In the genomic region with DNA sequence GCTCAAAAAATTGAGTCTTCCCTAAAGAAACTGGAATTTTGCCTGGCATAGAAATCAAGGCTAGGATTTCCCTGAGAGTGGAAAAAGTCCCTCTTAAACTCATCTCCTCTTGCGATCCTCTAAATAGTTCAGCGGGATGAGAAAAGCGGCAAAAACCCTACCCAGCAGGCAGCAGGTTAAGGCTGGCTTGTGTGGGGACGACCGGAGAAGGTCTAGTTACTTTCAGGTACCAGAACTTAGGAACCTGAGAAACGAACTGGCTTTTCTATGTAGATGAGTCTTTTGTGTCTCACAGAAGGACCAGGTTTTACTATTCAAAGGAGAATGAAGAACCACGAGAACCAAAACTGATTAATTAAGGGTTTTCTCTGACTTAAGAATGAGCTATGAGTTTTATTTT, we compare ENCODE assay signal across 23 cellular contexts.
A peak's percentile ranks its signal among the peaks of the same experiment; 100 is the strongest.
DNase-seq lines count a peak whose midpoint lies in the region; ATAC-seq and TF ChIP-seq lines count a peak whose summit lies in the region.
"Had no signal": no experiment of that assay in that cellular context is flagged by ENCODE, and none has a peak within 500 bp of the region (broad histone marks: within the 10 kb centered on the region; RNA-seq: fewer than 3 reads in every experiment).

No MANE protein-coding gene starts in this region.

- H4K20me1 ChIP-seq in H9 (ENCODE audit: control insufficient read depth, insufficient read depth, insufficient read length) (no peaks in the 10 kb centered on the region), osteoblast (ENCODE audit: insufficient read depth, low read length) (no peaks in the 10 kb centered on the region)

- H3K9ac ChIP-seq in H9 (ENCODE audit: extremely low read depth, insufficient read length, low read length) (no peak overlapping the region), endodermal cell (ENCODE audit: extremely low read depth, low read length, poor library complexity, severe bottlenecking) (no peak overlapping the region)

- H2BK20ac ChIP-seq in H9 (ENCODE audit: low read depth, low read length, poor library complexity, severe bottlenecking), result no peak overlapping the region

- no peak overlapping the region for H2BK15ac ChIP-seq in H9 (ENCODE audit: low read depth, low read length)

- H3K9me3 Mint-ChIP-seq in H9 (peaks cover 3 to 5% of the 10 kb centered on the region in 2 experiments; a peak in 4 of 5 replicates), endodermal cell (peaks cover 6% of the 10 kb centered on the region), mesothelial cell of epicardium (peaks cover 7% of the 10 kb centered on the region)
- H3K9me3 Mint-ChIP-seq in naive thymus-derived CD4-positive, alpha-beta T cell, result no peaks in the 10 kb centered on the region

- no peak for ATAC-seq in naive thymus-derived CD4-positive, alpha-beta T cell

- H3K4me2 ChIP-seq in H9 (ENCODE audit: insufficient read depth, insufficient read length, low read length) (no peak overlapping the region), osteoblast (ENCODE audit: insufficient read depth, low read length) (no peak overlapping the region)

- H2BK5ac ChIP-seq in H9 (ENCODE audit: insufficient read length, low read length), result no peak overlapping the region

- CTCF ChIA-PET in naive thymus-derived CD4-positive, alpha-beta T cell (lab: Charles Lee), result no interaction called here

- no peak overlapping the region for H3K18ac ChIP-seq in H9 (ENCODE audit: insufficient read length, low read depth, low read length)

- POLR2A ChIA-PET in naive thymus-derived CD4-positive, alpha-beta T cell (lab: Charles Lee), result no interaction called here

- H3K4me3 ChIP-seq in endodermal cell (ENCODE audit: low read length) (peak overlapping the region; percentile 43), osteoblast (ENCODE audit: insufficient read depth, low read length) (no peak overlapping the region)
- H3K4me3 ChIP-seq in naive thymus-derived CD4-positive, alpha-beta T cell (ENCODE audit: low read length), result no peak overlapping the region
- H3K4me3 ChIP-seq: HAP-1, Peyer's patch had no signal

- H3K27ac Mint-ChIP-seq in H9 (no peak overlapping the region), endodermal cell (no peak overlapping the region), mesothelial cell of epicardium (peak overlapping the region; percentile 39)
- H3K27ac Mint-ChIP-seq in naive thymus-derived CD4-positive, alpha-beta T cell, result no peak overlapping the region
- H3K27ac Mint-ChIP-seq: CD8-positive, alpha-beta memory T cell had no signal

- DNase-seq in H9, result peak; percentile 39
- DNase-seq in endodermal cell, result peak; percentile 63
- no peak for DNase-seq in mesothelial cell of epicardium (ENCODE audit: low spot score in 2 of 2, unreplicated experiment in 2 of 2)
- DNase-seq in osteoblast (ENCODE audit: insufficient read length, low spot score, missing footprints), result no peak
- no peak for DNase-seq in NK-92 treated with Interleukin-12 subunit alpha and Interleukin-12 subunit beta, amount 100 ng/mL, for 24 hours (lab: John Stamatoyannopoulos, UW)
- no peak for DNase-seq in naive thymus-derived CD4-positive, alpha-beta T cell
- no peak for DNase-seq in H4 (ENCODE audit: low spot score)
- no peak for DNase-seq in pons (ENCODE audit: low spot score)
- DNase-seq: CD8-positive, alpha-beta memory T cell; EL; GF-D8; KBM-7; MM.1S; NCI-H1048; NCI-H1436; NCI-H187 treated with DMSO at 0.1 percent for 48 hours; NCI-H2107; NCI-H2227 treated with DMSO at 0.1 percent for 48 hours; NCI-H510A treated with DMSO at 0.1 percent for 48 hours; NCI-H774 had no signal

- intact Hi-C loops in naive thymus-derived CD4-positive, alpha-beta T cell (cut with micrococcal nuclease), result no loop called here

- H3K36me3 Mint-ChIP-seq in H9 (ENCODE audit: insufficient read depth in 1 of 3, low read depth in 3 of 3) (no peaks in the 10 kb centered on the region), endodermal cell (ENCODE audit: low read depth) (no peaks in the 10 kb centered on the region), mesothelial cell of epicardium (peaks cover 9% of the 10 kb centered on the region)
- no peaks in the 10 kb centered on the region for H3K36me3 Mint-ChIP-seq in naive thymus-derived CD4-positive, alpha-beta T cell
- H3K36me3 Mint-ChIP-seq: CD8-positive, alpha-beta memory T cell had no signal

- no peak overlapping the region for H3K56ac ChIP-seq in H9 (ENCODE audit: insufficient read length, low read depth, low read length)

- no peak overlapping the region for H4K5ac ChIP-seq in H9 (ENCODE audit: insufficient read length, low read depth, low read length)

- H3K9me3 ChIP-seq in H9 (ENCODE audit: control insufficient read depth, low read depth, low read length) (no peaks in the 10 kb centered on the region), endodermal cell (ENCODE audit: control insufficient read depth, low read length) (no peaks in the 10 kb centered on the region), osteoblast (ENCODE audit: low read depth, low read length) (no peaks in the 10 kb centered on the region)
- no peaks in the 10 kb centered on the region for H3K9me3 ChIP-seq in naive thymus-derived CD4-positive, alpha-beta T cell (ENCODE audit: control insufficient read depth in 2 of 3, low read length in 3 of 3)
- H3K9me3 ChIP-seq: HAP-1, Peyer's patch had no signal

- no peak overlapping the region for H3K4ac ChIP-seq in H9 (ENCODE audit: low read depth, low read length)

- no peak overlapping the region for H4K91ac ChIP-seq in H9 (ENCODE audit: insufficient read length, low read depth, low read length)

- H3K36me3 ChIP-seq in endodermal cell (ENCODE audit: control insufficient read depth, insufficient read depth, low read length) (no peaks in the 10 kb centered on the region), osteoblast (ENCODE audit: insufficient read depth, low read length) (no peaks in the 10 kb centered on the region)
- H3K36me3 ChIP-seq in naive thymus-derived CD4-positive, alpha-beta T cell (ENCODE audit: control insufficient read depth in 2 of 3, insufficient read depth in 3 of 3, low read length in 3 of 3), result no peaks in the 10 kb centered on the region
- H3K36me3 ChIP-seq: HAP-1, Peyer's patch had no signal

- no peak overlapping the region for H2BK120ac ChIP-seq in H9 (ENCODE audit: low read depth, low read length, poor library complexity, severe bottlenecking)

- H2AK5ac ChIP-seq in H9 (ENCODE audit: insufficient read length, low read length), result no peak overlapping the region

- H3K4me1 Mint-ChIP-seq in H9 (peaks cover 33 to 34% of the 10 kb centered on the region in 2 experiments), endodermal cell (peaks cover 60% of the 10 kb centered on the region), mesothelial cell of epicardium (peaks cover 46% of the 10 kb centered on the region)
- peaks cover 0 to 14% (median 11%) of the 10 kb centered on the region in 7 donors for H3K4me1 Mint-ChIP-seq in naive thymus-derived CD4-positive, alpha-beta T cell

- no peak overlapping the region for H2BK12ac ChIP-seq in H9 (ENCODE audit: insufficient read length, low read depth, low read length)

- H3K4me3 Mint-ChIP-seq in H9 (no peak overlapping the region), endodermal cell (no peak overlapping the region), mesothelial cell of epicardium (no peak overlapping the region)
- no peak overlapping the region for H3K4me3 Mint-ChIP-seq in naive thymus-derived CD4-positive, alpha-beta T cell
- H3K4me3 Mint-ChIP-seq: CD8-positive, alpha-beta memory T cell had no signal

- no peak overlapping the region for H3K14ac ChIP-seq in H9 (ENCODE audit: insufficient read depth, low read length)

- no CpG with 5 or more reads among the region's 7 CpGs for WGBS in H9 (ENCODE audit: extremely low coverage, insufficient read length, low lambda C conversion rate)
- WGBS in endodermal cell (ENCODE audit: insufficient coverage in 1 of 2, insufficient read length in 1 of 2), 2 experiments, result 43 to 54% methylated on average over 6 to 7 of the region's 7 CpGs

- H3K27ac ChIP-seq in H9 (ENCODE audit: insufficient read length, low read depth, low read length) (no peak overlapping the region), endodermal cell (ENCODE audit: low read depth, low read length) (no peak overlapping the region), osteoblast (ENCODE audit: low read depth, low read length) (no peak overlapping the region)
- H3K27ac ChIP-seq in naive thymus-derived CD4-positive, alpha-beta T cell (ENCODE audit: low read depth, low read length), result no peak overlapping the region
- H3K27ac ChIP-seq: C4-2B had no signal

- H2AFZ ChIP-seq in H9 (ENCODE audit: low read length), result no peak overlapping the region
- peak overlapping the region; percentile 62 for H2AFZ ChIP-seq in osteoblast (ENCODE audit: low read length)

- no peak for TF ChIP-seq CTCF in H9 (conservative IDR thresholded peaks at IDR 0.05)
- TF ChIP-seq CTCF in endodermal cell (conservative IDR thresholded peaks at IDR 0.05), result no peak
- no peak for TF ChIP-seq CTCF in mesothelial cell of epicardium (IDR thresholded peaks at IDR 0.05; ENCODE audit: unreplicated experiment)
- TF ChIP-seq CTCF in osteoblast (IDR thresholded peaks at IDR 0.05; ENCODE audit: extremely low read depth, low read depth, low read length), result no peak

- no peak overlapping the region for H3T11ph ChIP-seq in H9 (ENCODE audit: low read length)

- H3K27me3 Mint-ChIP-seq in H9 (ENCODE audit: low read depth) (peaks cover 86% of the 10 kb centered on the region), endodermal cell (ENCODE audit: insufficient read depth) (peaks cover 26% of the 10 kb centered on the region), mesothelial cell of epicardium (ENCODE audit: low read depth) (no peaks in the 10 kb centered on the region)
- peaks cover 0 to 18% (median 6%) of the 10 kb centered on the region in 5 donors for H3K27me3 Mint-ChIP-seq in naive thymus-derived CD4-positive, alpha-beta T cell

- peaks cover 46% of the 10 kb centered on the region for H3K27me3 ChIP-seq in H9 (ENCODE audit: insufficient read depth, low read length)
- peaks cover 24% of the 10 kb centered on the region for H3K27me3 ChIP-seq in endodermal cell (ENCODE audit: control insufficient read depth, insufficient read depth, low read length, poor library complexity, severe bottlenecking)
- H3K27me3 ChIP-seq in osteoblast (ENCODE audit: insufficient read depth, low read length), result no peaks in the 10 kb centered on the region
- peaks cover 3 to 8% of the 10 kb centered on the region in 2 donors for H3K27me3 ChIP-seq in naive thymus-derived CD4-positive, alpha-beta T cell (ENCODE audit: control insufficient read depth in 2 of 2, insufficient read depth in 2 of 2, low read length in 2 of 2)
- H3K27me3 ChIP-seq: Peyer's patch had no signal

- H3K23ac ChIP-seq in H9 (ENCODE audit: insufficient read length, low read depth, low read length), result no peak overlapping the region

- H4K8ac ChIP-seq in H9 (replicated peaks; ENCODE audit: insufficient read length, low read depth, low read length), result no peak overlapping the region

- no peaks in the 10 kb centered on the region for H3K79me2 ChIP-seq in H9 (ENCODE audit: insufficient read depth, low read length)
- H3K79me2 ChIP-seq in osteoblast (ENCODE audit: insufficient read depth, low read length), result no peaks in the 10 kb centered on the region

- H3K4me1 ChIP-seq in H9 (ENCODE audit: insufficient read depth, low read length) (peaks cover 2% of the 10 kb centered on the region; the same call in 1 of the 2 replicates), endodermal cell (ENCODE audit: control insufficient read depth, insufficient read depth, low read length) (peaks cover 8% of the 10 kb centered on the region), osteoblast (ENCODE audit: insufficient read depth, low read length) (no peaks in the 10 kb centered on the region)
- no peaks in the 10 kb centered on the region for H3K4me1 ChIP-seq in naive thymus-derived CD4-positive, alpha-beta T cell (ENCODE audit: control insufficient read depth in 2 of 2, insufficient read depth in 2 of 2, low read length in 2 of 2)

- no peaks in the 10 kb centered on the region for H3K23me2 ChIP-seq in H9 (ENCODE audit: insufficient read length, low read depth, low read length, poor library complexity, severe bottlenecking)

- no peaks in the 10 kb centered on the region for H3K79me1 ChIP-seq in H9 (ENCODE audit: insufficient read depth, low read depth, low read length, poor library complexity, severe bottlenecking)

Comparison
In these comparisons a context has a peak if more than half of its experiments do, and no peak if none do; other contexts are left out.
1. DNase-seq: peak in H9 (single experiment) and endodermal cell (single experiment); none in mesothelial cell of epicardium (0 of 2), osteoblast (single experiment), NK-92 treated with Interleukin-12 subunit alpha and Interleukin-12 subunit beta, amount 100 ng/mL, for 24 hours (single experiment), naive thymus-derived CD4-positive, alpha-beta T cell (0 of 9), H4 (single experiment) and pons (single experiment).